8 cellular contexts compared by ENCODE assay signal in the genomic region with DNA sequence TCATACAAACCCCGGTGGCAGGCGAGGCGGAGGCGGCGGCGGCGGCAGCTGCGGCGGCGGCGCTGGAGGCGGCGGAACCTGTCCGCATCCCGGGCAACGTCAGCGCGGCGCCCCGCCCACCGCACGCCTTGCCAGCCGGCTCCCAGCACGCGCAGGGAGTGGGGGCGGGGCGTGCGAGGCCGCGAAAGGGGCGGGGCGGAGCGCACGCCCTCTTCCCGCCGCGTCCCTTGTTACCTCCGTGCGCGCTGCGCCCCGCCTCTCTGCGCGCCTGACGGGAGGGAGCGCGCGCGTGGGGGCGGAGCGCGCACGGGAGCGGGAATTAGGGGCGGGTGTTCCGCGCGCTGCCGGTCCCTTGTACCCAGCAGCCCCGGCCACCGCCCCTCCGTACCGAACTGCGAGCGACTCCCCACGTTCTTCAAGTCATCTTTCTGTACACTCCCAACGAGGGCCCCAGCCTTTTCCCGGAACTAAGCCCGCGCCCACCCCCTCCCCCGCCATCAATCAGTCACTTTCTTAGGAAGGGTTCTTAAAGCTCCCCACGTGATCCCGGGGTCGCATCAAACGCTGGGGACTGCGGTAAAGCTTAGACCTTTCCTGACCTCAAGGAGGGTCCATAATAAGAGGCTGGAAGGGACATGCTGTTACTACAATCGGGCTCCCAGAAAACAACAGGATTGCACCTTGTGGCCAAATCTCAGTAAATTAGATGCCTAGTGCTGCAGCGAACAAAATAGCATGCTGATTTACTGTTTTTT. TPM values are rescaled to one million over a fixed set of nuclear protein-coding genes. Genes with fewer than 3 reads are reported as not detected.
A peak's percentile ranks its signal among the peaks of the same experiment; 100 is the strongest.
DNase-seq lines count a peak whose midpoint lies in the region; ATAC-seq and TF ChIP-seq lines count a peak whose summit lies in the region.

A gene with protein sequence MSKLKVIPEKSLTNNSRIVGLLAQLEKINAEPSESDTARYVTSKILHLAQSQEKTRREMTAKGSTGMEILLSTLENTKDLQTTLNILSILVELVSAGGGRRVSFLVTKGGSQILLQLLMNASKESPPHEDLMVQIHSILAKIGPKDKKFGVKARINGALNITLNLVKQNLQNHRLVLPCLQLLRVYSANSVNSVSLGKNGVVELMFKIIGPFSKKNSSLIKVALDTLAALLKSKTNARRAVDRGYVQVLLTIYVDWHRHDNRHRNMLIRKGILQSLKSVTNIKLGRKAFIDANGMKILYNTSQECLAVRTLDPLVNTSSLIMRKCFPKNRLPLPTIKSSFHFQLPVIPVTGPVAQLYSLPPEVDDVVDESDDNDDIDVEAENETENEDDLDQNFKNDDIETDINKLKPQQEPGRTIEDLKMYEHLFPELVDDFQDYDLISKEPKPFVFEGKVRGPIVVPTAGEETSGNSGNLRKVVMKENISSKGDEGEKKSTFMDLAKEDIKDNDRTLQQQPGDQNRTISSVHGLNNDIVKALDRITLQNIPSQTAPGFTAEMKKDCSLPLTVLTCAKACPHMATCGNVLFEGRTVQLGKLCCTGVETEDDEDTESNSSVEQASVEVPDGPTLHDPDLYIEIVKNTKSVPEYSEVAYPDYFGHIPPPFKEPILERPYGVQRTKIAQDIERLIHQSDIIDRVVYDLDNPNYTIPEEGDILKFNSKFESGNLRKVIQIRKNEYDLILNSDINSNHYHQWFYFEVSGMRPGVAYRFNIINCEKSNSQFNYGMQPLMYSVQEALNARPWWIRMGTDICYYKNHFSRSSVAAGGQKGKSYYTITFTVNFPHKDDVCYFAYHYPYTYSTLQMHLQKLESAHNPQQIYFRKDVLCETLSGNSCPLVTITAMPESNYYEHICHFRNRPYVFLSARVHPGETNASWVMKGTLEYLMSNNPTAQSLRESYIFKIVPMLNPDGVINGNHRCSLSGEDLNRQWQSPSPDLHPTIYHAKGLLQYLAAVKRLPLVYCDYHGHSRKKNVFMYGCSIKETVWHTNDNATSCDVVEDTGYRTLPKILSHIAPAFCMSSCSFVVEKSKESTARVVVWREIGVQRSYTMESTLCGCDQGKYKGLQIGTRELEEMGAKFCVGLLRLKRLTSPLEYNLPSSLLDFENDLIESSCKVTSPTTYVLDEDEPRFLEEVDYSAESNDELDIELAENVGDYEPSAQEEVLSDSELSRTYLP (minus strand): TSS at position 80 of the 755 bp plus-strand sequence. CDS start 29,421 bp downstream, outside the sequence.

- TF ChIP-seq CTCF in PC-3 (conservative IDR thresholded peaks at IDR 0.05; ENCODE audit: low read depth, low read length) (no peak), epithelial cell of proximal tubule (conservative IDR thresholded peaks at IDR 0.05; ENCODE audit: low read depth, low read length) (peak; percentile 9)

- H3K27me3 Mint-ChIP-seq in IgD-negative memory B cell, result peaks cover 1% of the 10 kb centered on the region

- ATAC-seq in GM21529 (IDR thresholded peaks at IDR 0.05; ENCODE audit: unreplicated experiment) (peak; percentile 75), PC-3 (peak; percentile 77)

- H3F3A ChIP-seq in PC-3 (ENCODE audit: low read length, unreplicated experiment), result no peaks in the 10 kb centered on the region

- peak within 1 kb of the TSS; percentile 91 for H2AFZ ChIP-seq in PC-3 (ENCODE audit: low read length)

- H3K79me2 ChIP-seq in PC-3 (ENCODE audit: low read length), result peaks cover 28% of the 10 kb centered on the region

- H3K27me3 ChIP-seq in PC-3 (ENCODE audit: low read length), result no peaks in the 10 kb centered on the region
- no peaks in the 10 kb centered on the region for H3K27me3 ChIP-seq in mucosa of stomach (ENCODE audit: control insufficient read depth, insufficient read depth, low read length)

- peak within 1 kb of the TSS; percentile 89 to 95 (median 90) for H3K27ac Mint-ChIP-seq in IgD-negative memory B cell

- POLR2A ChIA-PET in PC-3 (lab: Charles Lee; ENCODE audit: unreplicated experiment), result no interaction called here

- H3K4me3 Mint-ChIP-seq in IgD-negative memory B cell, result peak within 1 kb of the TSS; percentile 92 to 98 (median 95)

- H3K4me1 ChIP-seq in PC-3 (ENCODE audit: insufficient read depth, low read length) (peaks cover 13% of the 10 kb centered on the region; the same call in 1 of the 2 replicates), mucosa of stomach (ENCODE audit: control insufficient read depth, insufficient read depth, low read length) (no peaks in the 10 kb centered on the region)

- BruUV-seq in PC-3 (replicated peaks; lab: Mats Ljungman, UMichigan), result no TSS peak

- no peaks in the 10 kb centered on the region for H3K36me3 Mint-ChIP-seq in IgD-negative memory B cell

- H3K9ac ChIP-seq in PC-3 (ENCODE audit: low read length) (peak within 1 kb of the TSS; percentile 62), mucosa of stomach (ENCODE audit: low read length) (peak within 1 kb of the TSS; percentile 77)

- H3K9me3 Mint-ChIP-seq in IgD-negative memory B cell, result no peaks in the 10 kb centered on the region

- peak; percentile 85 for DNase-seq in DMS 273 treated with DMSO at 0.1 percent for 48 hours (lab: John Stamatoyannopoulos, UW)
- peak; percentile 92 for DNase-seq in PC-3
- peak; percentile 99 for DNase-seq in activated T-cell treated with anti-CD3 and anti-CD28 coated beads for 48 hours (ENCODE audit: low read depth)
- DNase-seq in epithelial cell of proximal tubule (ENCODE audit: low read depth), result no peak
- DNase-seq in stimulated activated CD8-positive, alpha-beta memory T cell treated with anti-CD3 and anti-CD28 coated beads, Interleukin-4, amount 100 ng/mL, for 48 hours, result peak; percentile 97

- H4K20me1 ChIP-seq in PC-3 (ENCODE audit: low read length), result 0 out of 2 replicates have a peak, but pooled peaks cover 4% of the 10 kb centered on the region

- peak within 1 kb of the TSS; percentile 95 for H3K4me2 ChIP-seq in PC-3 (ENCODE audit: low read length)

- intact Hi-C loops in PC-3 (cut with micrococcal nuclease), result loop anchor here (2.0 kb wide), 1 partner anchor 43 kb away; no protein-coding TSS in a partner anchor

- H3K36me3 ChIP-seq in PC-3 (ENCODE audit: low read depth, low read length), result no peaks in the 10 kb centered on the region
- H3K36me3 ChIP-seq in mucosa of stomach (ENCODE audit: control insufficient read depth, insufficient read depth, low read length), result no peaks in the 10 kb centered on the region

- H3K27ac ChIP-seq in PC-3 (ENCODE audit: low read length), result peak within 1 kb of the TSS; percentile 23; the same call in 1 of the 2 replicates

- peaks cover 9 to 16% (median 15%) of the 10 kb centered on the region in 3 donors for H3K4me1 Mint-ChIP-seq in IgD-negative memory B cell

- no peaks in the 10 kb centered on the region for H3K9me2 ChIP-seq in PC-3 (replicated peaks; ENCODE audit: low read length)

- peak within 1 kb of the TSS; percentile 80 for H3K4me3 ChIP-seq in PC-3 (ENCODE audit: low read length)
- H3K4me3 ChIP-seq in epithelial cell of proximal tubule (ENCODE audit: low read depth, low read length), result peak within 1 kb of the TSS; percentile 81
- peak within 1 kb of the TSS; percentile 62 for H3K4me3 ChIP-seq in mucosa of stomach (ENCODE audit: low read length)

- CTCF ChIA-PET in PC-3 (lab: Charles Lee), result no interaction called here

- H3K9me3 ChIP-seq in PC-3 (ENCODE audit: low read length) (no peaks in the 10 kb centered on the region), mucosa of stomach (ENCODE audit: control insufficient read depth, low read length) (no peaks in the 10 kb centered on the region)

RNA-seq across cellular contexts. Expression of the gene that starts here (rescaled TPM):
- 17.5 TPM for polyA plus RNA-seq in IgD-negative memory B cell
- total RNA-seq in PC-3 (2014; rRNA removed) (5.3 and 6.0 TPM in 2 replicates), epithelial cell of proximal tubule (15.5 and 21.0 TPM in 2 replicates)
